In the genomic region with DNA sequence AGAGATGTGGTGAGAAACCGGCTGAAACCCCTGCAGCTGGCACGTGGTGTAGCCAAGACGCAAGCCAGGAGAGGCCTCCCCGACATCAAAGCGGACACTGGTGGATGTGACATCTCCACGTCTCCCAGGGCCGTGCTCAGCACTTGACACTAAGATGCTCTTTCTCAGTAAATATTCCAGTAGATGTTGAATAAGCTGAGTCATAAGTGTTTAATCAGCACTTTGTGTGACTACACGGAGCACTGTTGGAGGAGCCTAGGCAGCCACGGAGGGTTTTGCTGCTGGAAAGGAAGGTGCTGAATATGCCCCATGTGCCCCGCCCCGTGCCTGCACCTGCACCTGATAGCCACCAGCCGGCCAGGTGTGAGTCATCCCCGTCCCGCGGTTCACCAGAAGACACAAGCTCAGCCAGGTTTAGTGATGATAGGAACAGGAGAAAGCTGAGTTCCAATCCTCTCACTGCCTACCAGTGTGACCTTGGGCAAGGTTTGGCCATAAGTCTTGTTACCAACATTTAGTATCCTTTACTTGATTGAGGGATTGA, we compare ENCODE assay signal across 29 cellular contexts. TPM values are rescaled to one million over a fixed set of nuclear protein-coding genes. Genes with fewer than 3 reads are reported as not detected.
DNase-seq lines count a peak whose midpoint lies in the region; ATAC-seq, FAIRE-seq and TF ChIP-seq lines count a peak whose summit lies in the region.
"Had no signal": no experiment of that assay in that cellular context is flagged by ENCODE, and none has a peak within 500 bp of the region (broad histone marks: within the 10 kb centered on the region; RNA-seq: fewer than 3 reads in every experiment).

No MANE protein-coding gene starts in this region.

- no peaks in the 10 kb centered on the region for H3K36me3 Mint-ChIP-seq in activated CD8-positive, alpha-beta T cell treated with anti-CD3 and anti-CD28 coated beads for 36 hours (ENCODE audit: low read depth)
- no peaks in the 10 kb centered on the region for H3K36me3 Mint-ChIP-seq in activated CD8-positive, alpha-beta T cell treated with anti-CD3 and anti-CD28 coated beads, Interleukin-2, amount 10 ng/mL, durations not matched to agents 7 days and 5 days (ENCODE audit: low read depth)
- H3K36me3 Mint-ChIP-seq in activated T-cell treated with anti-CD3 and anti-CD28 coated beads, Interleukin-2, amount 50 U/mL, for 24 hours (ENCODE audit: low read depth), result no peaks in the 10 kb centered on the region

- H3K27ac ChIP-seq in IMR-90 (ENCODE audit: insufficient read depth, low read length) (no peak overlapping the region), H1 (ENCODE audit: low read depth, low read length) (no peak overlapping the region), small intestine (ENCODE audit: low read depth in 1 of 2, low read length in 1 of 2) (no peak overlapping the region)
- H3K27ac ChIP-seq: breast epithelium, colonic mucosa, esophagus muscularis mucosa, GM23248, lower lobe of right lung, psoas muscle had no signal

- intact Hi-C loops in activated CD8-positive, alpha-beta T cell treated with anti-CD3 and anti-CD28 coated beads for 36 hours (cut with micrococcal nuclease), result no loop called here
- intact Hi-C loops in IMR-90 (cut with micrococcal nuclease), result no loop called here

- H3K4me3 ChIP-seq in IMR-90 (ENCODE audit: insufficient read depth, low read depth, low read length), result no peak overlapping the region
- H3K4me3 ChIP-seq in H1 (ENCODE audit: extremely low read depth in 1 of 4, insufficient read depth in 2 of 4, low read depth in 3 of 4, low read length in 4 of 4), result no peak overlapping the region
- H3K4me3 ChIP-seq in small intestine (ENCODE audit: low read depth in 1 of 2, low read length in 2 of 2), result no peak overlapping the region
- H3K4me3 ChIP-seq: breast epithelium, colonic mucosa, esophagus muscularis mucosa, GM23248, lower lobe of right lung, psoas muscle had no signal

- H4K8ac ChIP-seq in IMR-90 (ENCODE audit: low read depth in 2 of 2, low read length in 2 of 2) (no peak overlapping the region), H1 (ENCODE audit: extremely low read depth, insufficient read depth, low read length) (no peak overlapping the region)

- H2BK5ac ChIP-seq in IMR-90 (ENCODE audit: low read depth, low read length, poor library complexity, severe bottlenecking) (no peak overlapping the region), H1 (ENCODE audit: low read depth, low read length) (no peak overlapping the region)

- H3K56ac ChIP-seq in IMR-90 (ENCODE audit: extremely low read depth, insufficient read depth, low read length) (no peak overlapping the region), H1 (replicated peaks; ENCODE audit: insufficient read length, low read depth, low read length) (no peak overlapping the region)

- no peaks in the 10 kb centered on the region for H3K23me2 ChIP-seq in H1 (ENCODE audit: low read depth, low read length)

- H3K27ac Mint-ChIP-seq in activated CD8-positive, alpha-beta T cell treated with anti-CD3 and anti-CD28 coated beads for 36 hours, result no peak overlapping the region
- H3K27ac Mint-ChIP-seq in activated CD8-positive, alpha-beta T cell treated with anti-CD3 and anti-CD28 coated beads, Interleukin-2, amount 10 ng/mL, durations not matched to agents 7 days and 5 days, result no peak overlapping the region
- no peak overlapping the region for H3K27ac Mint-ChIP-seq in activated T-cell treated with anti-CD3 and anti-CD28 coated beads, Interleukin-2, amount 50 U/mL, for 24 hours
- H3K27ac Mint-ChIP-seq: CD8-positive, alpha-beta memory T cell; effector memory CD8-positive, alpha-beta T cell had no signal

- H2BK15ac ChIP-seq in IMR-90 (ENCODE audit: low read depth, low read length) (no peak overlapping the region), H1 (ENCODE audit: low read length) (no peak overlapping the region)

- CTCF ChIA-PET in activated CD8-positive, alpha-beta T cell treated with anti-CD3 and anti-CD28 coated beads for 36 hours (lab: Charles Lee), result no interaction called here
- CTCF ChIA-PET in activated CD8-positive, alpha-beta T cell treated with anti-CD3 and anti-CD28 coated beads, Interleukin-2, amount 10 ng/mL, durations not matched to agents 7 days and 5 days (lab: Charles Lee), result no interaction called here
- CTCF ChIA-PET in IMR-90 (lab: Yijun Ruan, JAX), result interaction anchor here (0.6 kb wide), 1 partner anchor 288 kb away, joined by 3 read pairs; no protein-coding TSS in a partner anchor
- CTCF ChIA-PET in H1 (lab: Charles Lee; ENCODE audit: partially characterized antibody), result interaction anchor here (0.9 to 2.2 kb wide), 9 partner anchors 9 to 65 kb away, joined by 3 to 6 read pairs (median 3); no protein-coding TSS in a partner anchor

- no peak overlapping the region for H2BK120ac ChIP-seq in IMR-90 (ENCODE audit: low read depth, low read length)
- H2BK120ac ChIP-seq in H1 (replicated peaks; ENCODE audit: low read depth, low read length), result no peak overlapping the region

- H3K79me1 ChIP-seq in IMR-90 (ENCODE audit: low read depth in 1 of 2, low read length in 2 of 2), result no peaks in the 10 kb centered on the region
- H3K79me1 ChIP-seq in H1 (ENCODE audit: low read depth, low read length), result no peaks in the 10 kb centered on the region

- H2AK9ac ChIP-seq in IMR-90 (replicated peaks; ENCODE audit: low read depth, low read length, poor library complexity), result no peak overlapping the region

- H3K4ac ChIP-seq in IMR-90 (ENCODE audit: low read depth, low read length), result no peak overlapping the region
- no peak overlapping the region for H3K4ac ChIP-seq in H1 (replicated peaks; ENCODE audit: insufficient read length, low read depth, low read length)

- no peak overlapping the region for H2AFZ ChIP-seq in IMR-90 (replicated peaks; ENCODE audit: low read length, poor library complexity)
- H2AFZ ChIP-seq in H1 (ENCODE audit: low read length), result no peak overlapping the region
- H2AFZ ChIP-seq: GM23248 had no signal

- H3K14ac ChIP-seq in IMR-90 (replicated peaks; ENCODE audit: low read depth, low read length), result no peak overlapping the region
- H3K14ac ChIP-seq in H1 (ENCODE audit: insufficient read length), result no peak overlapping the region

- no peak overlapping the region for H3K9ac ChIP-seq in IMR-90 (ENCODE audit: low read depth, low read length)
- no peak overlapping the region for H3K9ac ChIP-seq in H1 (replicated peaks in 1 of 4; ENCODE audit: extremely low read depth in 1 of 4, low read depth in 3 of 4, low read length in 3 of 4)
- H3K9ac ChIP-seq: GM23248 had no signal

- peak; percentile 13 for DNase-seq in activated CD8-positive, alpha-beta T cell treated with anti-CD3 and anti-CD28 coated beads for 36 hours
- DNase-seq in activated CD8-positive, alpha-beta T cell treated with anti-CD3 and anti-CD28 coated beads, Interleukin-2, amount 10 ng/mL, durations not matched to agents 7 days and 5 days, result no peak
- DNase-seq in IMR-90 (no peak), H1 (ENCODE audit: low read depth in 1 of 2, low spot score in 2 of 2) (peak in 1 of 2 experiments; percentile 65), small intestine (peak; percentile 3), NCI-H1694 (lab: John Stamatoyannopoulos, UW) (no peak)
- no peak for DNase-seq in activated T-cell treated with anti-CD3 and anti-CD28 coated beads, Interleukin-2, amount 50 U/mL, for 24 hours
- no peak for DNase-seq in activated naive CD4-positive, alpha-beta T cell treated with Interleukin-2 at 50 U/mL for 16 hours
- DNase-seq: activated T-cell treated with anti-CD3 and anti-CD28 coated beads for 4 hours; amniotic stem cell; CD8-positive, alpha-beta memory T cell; colonic mucosa; effector memory CD8-positive, alpha-beta T cell; GM23248; hippocampal formation; lower lobe of right lung; NCI-H1105; NCI-H2029; NCI-H2227 treated with DMSO at 0.1 percent for 48 hours; NCI-H748 treated with DMSO at 0.1 percent for 48 hours; psoas muscle; stimulated activated CD4-positive, alpha-beta T cell treated with anti-CD3 and anti-CD28 coated beads, Interleukin-1b, Interleukin-23, amount 100 ng/mL, for 48 hours had no signal

- FAIRE-seq in H1 (lab: Jason Lieb, UNC) (no peak), small intestine (lab: Jason Lieb, UNC) (no peak)
- FAIRE-seq: A204.1, frontal cortex, keratinocyte had no signal

- H4K91ac ChIP-seq in IMR-90 (ENCODE audit: insufficient read depth, low read depth, low read length), result no peak overlapping the region
- no peak overlapping the region for H4K91ac ChIP-seq in H1 (replicated peaks; ENCODE audit: insufficient read length, low read length)

- in situ Hi-C loops in IMR-90 (cut with MboI; ENCODE audit: low sequenced_read_pairs), result loop anchor here (25.0 kb wide), 2 partner anchors 90 to 390 kb away; no protein-coding TSS in a partner anchor

- dilution Hi-C loops in IMR-90 (cut with HindIII; ENCODE audit: low sequenced_read_pairs, unreplicated experiment), result no loop called here

- H3K27me3 ChIP-seq in IMR-90 (ENCODE audit: control insufficient read depth, insufficient read depth, low read length), result no peaks in the 10 kb centered on the region
- H3K27me3 ChIP-seq in H1 (replicated peaks in 1 of 4; ENCODE audit: control insufficient read depth in 3 of 4, extremely low read depth in 1 of 4, insufficient read depth in 3 of 4, low read length in 3 of 4), result no peaks in the 10 kb centered on the region; a peak in 1 of 7 replicates
- no peaks in the 10 kb centered on the region for H3K27me3 ChIP-seq in small intestine (ENCODE audit: control insufficient read depth in 2 of 2, insufficient read depth in 2 of 2, low read length in 2 of 2)
- H3K27me3 ChIP-seq: colonic mucosa had no signal

- no peak for ATAC-seq in activated CD8-positive, alpha-beta T cell treated with anti-CD3 and anti-CD28 coated beads for 36 hours
- ATAC-seq in activated CD8-positive, alpha-beta T cell treated with anti-CD3 and anti-CD28 coated beads, Interleukin-2, amount 10 ng/mL, durations not matched to agents 7 days and 5 days, result no peak
- no peak for ATAC-seq in IMR-90 (ENCODE audit: low read depth)
- ATAC-seq: effector memory CD8-positive, alpha-beta T cell; lower lobe of right lung; psoas muscle; SK-N-SH treated with all-trans-retinoic acid at 6 μM for 48 hours had no signal

- no peak overlapping the region for H3K4me3 Mint-ChIP-seq in activated CD8-positive, alpha-beta T cell treated with anti-CD3 and anti-CD28 coated beads for 36 hours
- H3K4me3 Mint-ChIP-seq in activated CD8-positive, alpha-beta T cell treated with anti-CD3 and anti-CD28 coated beads, Interleukin-2, amount 10 ng/mL, durations not matched to agents 7 days and 5 days, result no peak overlapping the region
- no peak overlapping the region for H3K4me3 Mint-ChIP-seq in activated T-cell treated with anti-CD3 and anti-CD28 coated beads, Interleukin-2, amount 50 U/mL, for 24 hours
- H3K4me3 Mint-ChIP-seq: CD8-positive, alpha-beta memory T cell; effector memory CD8-positive, alpha-beta T cell had no signal

- POLR2A ChIA-PET in activated CD8-positive, alpha-beta T cell treated with anti-CD3 and anti-CD28 coated beads for 36 hours (lab: Charles Lee), result no interaction called here
- POLR2A ChIA-PET in activated CD8-positive, alpha-beta T cell treated with anti-CD3 and anti-CD28 coated beads, Interleukin-2, amount 10 ng/mL, durations not matched to agents 7 days and 5 days (lab: Charles Lee), result no interaction called here
- POLR2A ChIA-PET in IMR-90 (lab: Charles Lee; ENCODE audit: unreplicated experiment), result no interaction called here
- POLR2A ChIA-PET in H1 (lab: Charles Lee; ENCODE audit: partially characterized antibody), result interaction anchor here (1.6 kb wide), 1 partner anchor 21 kb away, joined by 3 read pairs; no protein-coding TSS in a partner anchor

- H4K5ac ChIP-seq in IMR-90 (ENCODE audit: low read depth, low read length) (no peak overlapping the region), H1 (ENCODE audit: insufficient read length, low read depth, low read length) (no peak overlapping the region)

- no peak for TF ChIP-seq EP300 in H1 (IDR thresholded peaks at IDR 0.05; ENCODE audit: borderline replicate concordance in 1 of 2, low read depth in 2 of 2, low read length in 2 of 2)

- H3K18ac ChIP-seq in IMR-90 (ENCODE audit: low read depth, low read length) (no peak overlapping the region), H1 (ENCODE audit: extremely low read depth, low read length) (no peak overlapping the region)

- WGBS in IMR-90 (ENCODE audit: extremely low coverage in 2 of 2, insufficient read length in 1 of 2), 2 experiments, result 73% methylated on average over 6 of the region's 15 CpGs; no CpG with 5 or more reads in 1 of the 2 experiments
- WGBS in H1 (ENCODE audit: extremely low coverage in 1 of 2, insufficient coverage in 1 of 2, insufficient read length in 1 of 2, insufficient replicate concordance in 2 of 2, low coverage in 1 of 2, low lambda C conversion rate in 2 of 2, missing lambda C conversion rate in 1 of 2), 2 experiments, result 81% methylated on average over 15 of the region's 15 CpGs; no CpG with 5 or more reads in 1 of the 2 experiments
- 43 to 73% (median 57%) methylated on average over 15 of the region's 15 CpGs for WGBS in small intestine, 3 donors

- TF ChIP-seq RAD21 in IMR-90 (IDR thresholded peaks at IDR 0.05; ENCODE audit: low read length), result no peak
- TF ChIP-seq RAD21 in H1 (IDR thresholded peaks at IDR 0.05 in 1 of 2, conservative IDR thresholded peaks at IDR 0.05 in 1 of 2; ENCODE audit: low read depth in 2 of 2, low read length in 2 of 2), result peak; percentile 16 to 29; a peak in 3 of 4 replicates

- H3K23ac ChIP-seq in IMR-90 (ENCODE audit: low read depth, low read length), result no peak overlapping the region
- H3K23ac ChIP-seq in H1 (ENCODE audit: insufficient read length), result no peak overlapping the region

- no peaks in the 10 kb centered on the region for H3K4me1 ChIP-seq in IMR-90 (ENCODE audit: control insufficient read depth, insufficient read depth, low read length)
- no peaks in the 10 kb centered on the region; a peak in 1 of 7 replicates for H3K4me1 ChIP-seq in H1 (replicated peaks in 1 of 4; ENCODE audit: control insufficient read depth in 3 of 4, insufficient read depth in 4 of 4, low read length in 3 of 4)
- no peaks in the 10 kb centered on the region for H3K4me1 ChIP-seq in small intestine (ENCODE audit: control insufficient read depth in 2 of 2, insufficient read depth in 1 of 2, low read depth in 1 of 2, low read length in 1 of 2)
- H3K4me1 ChIP-seq: breast epithelium, colonic mucosa, esophagus muscularis mucosa, lower lobe of right lung, psoas muscle had no signal

- H3K79me2 ChIP-seq in H1 (ENCODE audit: control insufficient read depth in 1 of 2, insufficient read depth in 2 of 2, low read length in 2 of 2), result no peaks in the 10 kb centered on the region

- H3K4me2 ChIP-seq in IMR-90 (ENCODE audit: low read depth, low read length) (no peak overlapping the region), H1 (ENCODE audit: insufficient read depth in 1 of 2, low read depth in 2 of 2, low read length in 2 of 2) (no peak overlapping the region)

- H3K9me3 ChIP-seq in IMR-90 (ENCODE audit: control insufficient read depth, insufficient read depth, low read length) (no peaks in the 10 kb centered on the region; the same call in 1 of the 2 replicates), H1 (ENCODE audit: insufficient read depth in 2 of 2, low read depth in 1 of 2, low read length in 1 of 2) (no peaks in the 10 kb centered on the region), small intestine (ENCODE audit: control insufficient read depth, low read depth) (no peaks in the 10 kb centered on the region)
- H3K9me3 ChIP-seq: breast epithelium, colonic mucosa, esophagus muscularis mucosa, lower lobe of right lung, psoas muscle had no signal

- H3K36me3 ChIP-seq in IMR-90 (ENCODE audit: control insufficient read depth, insufficient read depth, low read length) (no peaks in the 10 kb centered on the region), H1 (ENCODE audit: control insufficient read depth in 2 of 4, insufficient read depth in 4 of 4, low read length in 3 of 4) (no peaks in the 10 kb centered on the region), small intestine (ENCODE audit: control insufficient read depth in 2 of 2, insufficient read depth in 2 of 2, low read length in 2 of 2) (no peaks in the 10 kb centered on the region)
- H3K36me3 ChIP-seq: breast epithelium, colonic mucosa, esophagus muscularis mucosa, lower lobe of right lung had no signal

- H2BK20ac ChIP-seq in IMR-90 (ENCODE audit: low read depth, low read length), result no peak overlapping the region
- no peak overlapping the region for H2BK20ac ChIP-seq in H1 (ENCODE audit: low read length)

- BruUV-seq in IMR-90 (replicated peaks; lab: Mats Ljungman, UMichigan), result no TSS peak

- H3K27me3 Mint-ChIP-seq in activated CD8-positive, alpha-beta T cell treated with anti-CD3 and anti-CD28 coated beads for 36 hours, result peaks cover 5% of the 10 kb centered on the region
- H3K27me3 Mint-ChIP-seq in activated CD8-positive, alpha-beta T cell treated with anti-CD3 and anti-CD28 coated beads, Interleukin-2, amount 10 ng/mL, durations not matched to agents 7 days and 5 days (ENCODE audit: low read depth), result no peaks in the 10 kb centered on the region
- peaks cover 13% of the 10 kb centered on the region for H3K27me3 Mint-ChIP-seq in activated T-cell treated with anti-CD3 and anti-CD28 coated beads, Interleukin-2, amount 50 U/mL, for 24 hours

- H3K9me3 Mint-ChIP-seq in activated CD8-positive, alpha-beta T cell treated with anti-CD3 and anti-CD28 coated beads for 36 hours, result no peaks in the 10 kb centered on the region
- H3K9me3 Mint-ChIP-seq in activated CD8-positive, alpha-beta T cell treated with anti-CD3 and anti-CD28 coated beads, Interleukin-2, amount 10 ng/mL, durations not matched to agents 7 days and 5 days (ENCODE audit: insufficient read depth), result no peaks in the 10 kb centered on the region
- no peaks in the 10 kb centered on the region for H3K9me3 Mint-ChIP-seq in activated T-cell treated with anti-CD3 and anti-CD28 coated beads, Interleukin-2, amount 50 U/mL, for 24 hours
- H3K9me3 Mint-ChIP-seq: CD8-positive, alpha-beta memory T cell; effector memory CD8-positive, alpha-beta T cell had no signal

- no peak for TF ChIP-seq CTCF in activated CD8-positive, alpha-beta T cell treated with anti-CD3 and anti-CD28 coated beads for 36 hours (IDR thresholded peaks at IDR 0.05)
- no peak for TF ChIP-seq CTCF in IMR-90 (conservative IDR thresholded peaks at IDR 0.05; ENCODE audit: low read depth, low read length)
- peak in 1 of 3 experiments; percentile 41; a peak in 2 of 4 replicates for TF ChIP-seq CTCF in H1 (IDR thresholded peaks at IDR 0.05; ENCODE audit: control extremely low read depth in 1 of 3, insufficient read depth in 1 of 3, low read depth in 1 of 3, low read length in 3 of 3)

- H3K9me1 ChIP-seq in IMR-90 (ENCODE audit: insufficient read depth, low read length), result no peaks in the 10 kb centered on the region

- H3K4me1 Mint-ChIP-seq in activated CD8-positive, alpha-beta T cell treated with anti-CD3 and anti-CD28 coated beads for 36 hours (ENCODE audit: low read depth), result peaks cover 5% of the 10 kb centered on the region
- H3K4me1 Mint-ChIP-seq in activated CD8-positive, alpha-beta T cell treated with anti-CD3 and anti-CD28 coated beads, Interleukin-2, amount 10 ng/mL, durations not matched to agents 7 days and 5 days (ENCODE audit: low read depth), result peaks cover 12% of the 10 kb centered on the region
- H3K4me1 Mint-ChIP-seq in activated T-cell treated with anti-CD3 and anti-CD28 coated beads, Interleukin-2, amount 50 U/mL, for 24 hours (ENCODE audit: low read depth), result peaks cover 1% of the 10 kb centered on the region

- H2AK5ac ChIP-seq in IMR-90 (ENCODE audit: low read depth, low read length) (no peak overlapping the region), H1 (ENCODE audit: low read depth, low read length) (no peak overlapping the region)

- TF ChIP-seq POLR2A in IMR-90 (IDR thresholded peaks at IDR 0.05; ENCODE audit: low read depth, low read length), result no peak
- no peak for TF ChIP-seq POLR2A in H1 (IDR thresholded peaks at IDR 0.05; ENCODE audit: control extremely low read depth in 1 of 2, low read depth in 2 of 2, low read length in 2 of 2)

- no peaks in the 10 kb centered on the region for H4K20me1 ChIP-seq in IMR-90 (ENCODE audit: insufficient read depth, low read length)
- peaks cover 2 to 5% of the 10 kb centered on the region in 2 experiments for H4K20me1 ChIP-seq in H1 (replicated peaks in 1 of 2; ENCODE audit: control insufficient read depth in 1 of 2, insufficient read depth in 2 of 2, low read length in 2 of 2)

- H2BK12ac ChIP-seq in H1 (ENCODE audit: low read depth, low read length), result no peak overlapping the region

RNA-seq across cellular contexts. Expression of a gene that starts 29.0 kb away (rescaled TPM):
- total RNA-seq in activated CD8-positive, alpha-beta T cell treated with anti-CD3 and anti-CD28 coated beads for 36 hours, result under 1 TPM; 0.07 TPM
- total RNA-seq in activated CD8-positive, alpha-beta T cell treated with anti-CD3 and anti-CD28 coated beads, Interleukin-2, amount 10 ng/mL, durations not matched to agents 7 days and 5 days, result under 1 TPM; 0.13 to 0.24 TPM
- not detected in 2 replicates for total RNA-seq in IMR-90 (2012; rRNA removed)
- polyA plus RNA-seq in IMR-90 (2012; rRNA removed), result not detected in 2 replicates
- polyA plus RNA-seq in IMR-90 (2012; cell fraction: cytosol; rRNA removed), result not detected in 2 replicates
- polyA plus RNA-seq in IMR-90 (2012; cell fraction: nucleus; rRNA removed; ENCODE audit: low replicate concordance), result not detected in 2 replicates
- 0.22 and 0.23 TPM in 2 replicates for total RNA-seq in H1 (2021; fragmentation: NEBNext Ultra II Directional; extraction: Animal tissue kit (Norgen Biotek cat#: 25700))
- polyA plus RNA-seq in H1 (2011; rRNA removed), result 0.08 and 0.16 TPM in 2 replicates
- 0.14 TPM for polyA plus RNA-seq in H1 (2011; cell fraction: cytosol; rRNA removed)
- 0.44 TPM for polyA plus RNA-seq in H1 (2011; cell fraction: nucleus; rRNA removed)
- polyA plus RNA-seq in H1 (2012, experiment 1 of 2), result 0.15 to 0.25 TPM (median 0.20 TPM) in 4 replicates
- 0.04 TPM for polyA plus RNA-seq in H1 (2012, experiment 2 of 2)
- 0.06 TPM for polyA plus RNA-seq in H1 (2013, experiment 1 of 2)
- 0.09 TPM for polyA plus RNA-seq in H1 (2013, experiment 2 of 2)
- 0.32 and 0.46 TPM in 2 replicates for polyA minus RNA-seq in H1 (2011; rRNA and poly(A)+ RNA removed)
- 0.22 TPM for polyA minus RNA-seq in H1 (2011; cell fraction: cytosol; rRNA and poly(A)+ RNA removed)
- polyA minus RNA-seq in H1 (2011; cell fraction: nucleus; rRNA and poly(A)+ RNA removed), result 0.70 TPM
- under 1 TPM in 1 of 3 donors, not detected in 2; 0.49 TPM for polyA plus RNA-seq in small intestine
- total RNA-seq: GM23248, psoas muscle, skeletal muscle tissue had no signal
- polyA plus RNA-seq: GM23248, keratinocyte, psoas muscle had no signal

Comparison
In these comparisons a context has a peak if more than half of its experiments do, and no peak if none do; other contexts are left out.
1. DNase-seq: peak in activated CD8-positive, alpha-beta T cell treated with anti-CD3 and anti-CD28 coated beads for 36 hours (single experiment) and small intestine (single experiment); none in activated CD8-positive, alpha-beta T cell treated with anti-CD3 and anti-CD28 coated beads, Interleukin-2, amount 10 ng/mL, durations not matched to agents 7 days and 5 days (single experiment), IMR-90 (single experiment), activated T-cell treated with anti-CD3 and anti-CD28 coated beads, Interleukin-2, amount 50 U/mL, for 24 hours (single experiment), activated naive CD4-positive, alpha-beta T cell treated with Interleukin-2 at 50 U/mL for 16 hours (single experiment) and NCI-H1694 (single experiment).
2. CTCF ChIA-PET loops: an anchor here in IMR-90 (0.6 kb wide) and H1 (0.9 to 2.2 kb wide); none called in activated CD8-positive, alpha-beta T cell treated with anti-CD3 and anti-CD28 coated beads for 36 hours and activated CD8-positive, alpha-beta T cell treated with anti-CD3 and anti-CD28 coated beads, Interleukin-2, amount 10 ng/mL, durations not matched to agents 7 days and 5 days.